Comparison of ENCODE assay signal across 19 cellular contexts in the genomic region with DNA sequence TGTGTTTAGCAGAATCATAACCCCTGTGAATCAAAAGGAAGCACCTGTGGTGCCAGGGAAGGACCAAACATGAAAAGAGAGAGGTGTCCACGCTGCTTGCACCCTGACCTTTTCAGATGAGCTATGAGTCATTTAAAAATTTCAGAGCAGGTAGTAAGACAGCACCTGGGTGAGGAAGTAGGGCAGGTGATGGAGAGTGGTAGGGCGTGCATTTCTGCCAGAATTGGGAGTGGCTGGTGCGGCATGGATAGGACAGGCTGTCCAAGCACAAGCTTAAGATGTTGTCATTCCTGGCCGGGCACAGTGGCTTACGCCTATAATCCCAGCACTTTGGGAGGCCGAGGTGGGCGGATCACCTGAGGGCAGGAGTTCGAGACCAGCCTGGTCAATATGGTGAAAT. TPM values are rescaled to one million over a fixed set of nuclear protein-coding genes. Genes with fewer than 3 reads are reported as not detected.
A peak's percentile ranks its signal among the peaks of the same experiment; 100 is the strongest.
DNase-seq lines count a peak whose midpoint lies in the region; ATAC-seq and TF ChIP-seq lines count a peak whose summit lies in the region.
"Had no signal": no experiment of that assay in that cellular context is flagged by ENCODE, and none has a peak within 500 bp of the region (broad histone marks: within the 10 kb centered on the region; RNA-seq: fewer than 3 reads in every experiment).

No MANE protein-coding gene starts in this region.

- H3K9me3 ChIP-seq in mammary epithelial cell (replicated peaks; ENCODE audit: insufficient read depth, low read length), result no peaks in the 10 kb centered on the region
- H3K9me3 ChIP-seq in right cardiac atrium (ENCODE audit: control insufficient read depth, low read length), result no peaks in the 10 kb centered on the region
- H3K9me3 ChIP-seq in uterus, result no peaks in the 10 kb centered on the region
- no peaks in the 10 kb centered on the region for H3K9me3 ChIP-seq in naive thymus-derived CD4-positive, alpha-beta T cell (ENCODE audit: control insufficient read depth in 2 of 3, low read length in 3 of 3)

- H3K27ac Mint-ChIP-seq in MCF 10A (ENCODE audit: low read depth, unreplicated experiment), result no peak overlapping the region
- H3K27ac Mint-ChIP-seq in chondrocyte (ENCODE audit: unreplicated experiment), result peak overlapping the region; percentile 63
- no peak overlapping the region for H3K27ac Mint-ChIP-seq in naive thymus-derived CD4-positive, alpha-beta T cell
- H3K27ac Mint-ChIP-seq: CD4-positive, alpha-beta memory T cell had no signal

- in situ Hi-C loops in mammary epithelial cell (cut with MboI; ENCODE audit: low sequenced_read_pairs in 2 of 2), result no loop called here

- no TSS peak for BruUV-seq in MCF 10A (replicated peaks; lab: Mats Ljungman, UMichigan)
- no TSS peak for BruUV-seq in mammary epithelial cell (replicated peaks; lab: Mats Ljungman, UMichigan)

- H3K27me3 Mint-ChIP-seq in MCF 10A (ENCODE audit: insufficient read depth, unreplicated experiment) (no peaks in the 10 kb centered on the region), chondrocyte (ENCODE audit: low read depth) (no peaks in the 10 kb centered on the region)
- peaks cover 0 to 4% (median 0%) of the 10 kb centered on the region in 5 donors for H3K27me3 Mint-ChIP-seq in naive thymus-derived CD4-positive, alpha-beta T cell
- H3K27me3 Mint-ChIP-seq: CD4-positive, alpha-beta memory T cell had no signal

- POLR2A ChIA-PET in MCF 10A (lab: Yijun Ruan, JAX), result interaction anchor here (0.6 to 1.4 kb wide), 7 partner anchors 10 to 123 kb away, joined by 3 to 5 read pairs (median 3); no protein-coding TSS in a partner anchor
- POLR2A ChIA-PET in naive thymus-derived CD4-positive, alpha-beta T cell (lab: Charles Lee), result interaction anchor here (1.2 kb wide), 1 partner anchor 28 kb away, joined by 4 read pairs; no protein-coding TSS in a partner anchor

- intact Hi-C loops in MCF 10A (cut with micrococcal nuclease) (no loop called here), mammary epithelial cell (cut with micrococcal nuclease) (loop anchor here (5.0 kb wide), 2 partner anchors 34 to 46 kb away; partner anchors contain the start of gene NPAS2), right cardiac atrium (cut with DNase I) (no loop called here), uterus (cut with DNase I; ENCODE audit: low total_unique reads) (no loop called here)
- intact Hi-C loops in naive thymus-derived CD4-positive, alpha-beta T cell (cut with micrococcal nuclease), result no loop called here

- H3K4me3 ChIP-seq in mammary epithelial cell (replicated peaks in 1 of 3; ENCODE audit: insufficient read depth in 1 of 3, low read depth in 2 of 3, low read length in 3 of 3) (no peak overlapping the region), right cardiac atrium (ENCODE audit: low read length) (no peak overlapping the region), uterus (no peak overlapping the region)
- no peak overlapping the region for H3K4me3 ChIP-seq in naive thymus-derived CD4-positive, alpha-beta T cell (ENCODE audit: low read length)
- H3K4me3 ChIP-seq: K562 had no signal

- H3K36me3 ChIP-seq in mammary epithelial cell (ENCODE audit: insufficient read depth, low read length) (no peaks in the 10 kb centered on the region), uterus (no peaks in the 10 kb centered on the region)
- no peaks in the 10 kb centered on the region for H3K36me3 ChIP-seq in naive thymus-derived CD4-positive, alpha-beta T cell (ENCODE audit: control insufficient read depth in 2 of 3, insufficient read depth in 3 of 3, low read length in 3 of 3)

- H3K4me1 ChIP-seq in mammary epithelial cell (ENCODE audit: insufficient read depth, low read length), result no peaks in the 10 kb centered on the region
- H3K4me1 ChIP-seq in right cardiac atrium (ENCODE audit: control insufficient read depth, insufficient read depth, low read length), result peaks cover 11% of the 10 kb centered on the region
- H3K4me1 ChIP-seq in uterus, result no peaks in the 10 kb centered on the region
- no peaks in the 10 kb centered on the region for H3K4me1 ChIP-seq in naive thymus-derived CD4-positive, alpha-beta T cell (ENCODE audit: control insufficient read depth in 2 of 2, insufficient read depth in 2 of 2, low read length in 2 of 2)

- H3K27me3 ChIP-seq in mammary epithelial cell (ENCODE audit: insufficient read depth, low read length) (no peaks in the 10 kb centered on the region), right cardiac atrium (ENCODE audit: control insufficient read depth, insufficient read depth) (no peaks in the 10 kb centered on the region), uterus (no peaks in the 10 kb centered on the region)
- H3K27me3 ChIP-seq in naive thymus-derived CD4-positive, alpha-beta T cell (ENCODE audit: control insufficient read depth in 2 of 2, insufficient read depth in 2 of 2, low read length in 2 of 2), result no peaks in the 10 kb centered on the region

- no peak overlapping the region for H3K9ac ChIP-seq in mammary epithelial cell (ENCODE audit: insufficient read depth, low read length)

- peak; percentile 53 for DNase-seq in MCF 10A (ENCODE audit: unreplicated experiment)
- no peak for DNase-seq in mammary epithelial cell
- DNase-seq in chondrocyte (ENCODE audit: low spot score), result no peak
- DNase-seq in mucosa of gallbladder (ENCODE audit: low spot score), result peak; percentile 54
- no peak for DNase-seq in right cardiac atrium
- DNase-seq in uterus, result no peak
- DNase-seq in NCI-H226, result no peak
- DNase-seq in naive thymus-derived CD4-positive, alpha-beta T cell, result no peak
- DNase-seq: 8988T; CD4-positive, alpha-beta memory T cell; DND-41; GM23248; NCI-H1436 treated with DMSO at 0.1 percent for 48 hours; NCI-H2081; NCI-H2227 treated with DMSO at 0.1 percent for 48 hours; NCI-H524 treated with DMSO at 0.1 percent for 48 hours; SIG-M5 had no signal

- H4K20me1 ChIP-seq in mammary epithelial cell (ENCODE audit: insufficient read depth, low read length), result peaks cover 2% of the 10 kb centered on the region

- CTCF ChIA-PET in MCF 10A (lab: Yijun Ruan, JAX) (interaction anchor here (0.6 to 1.6 kb wide), 3 partner anchors 23 to 247 kb away, joined by 4 to 6 read pairs (median 5); no protein-coding TSS in a partner anchor), mammary epithelial cell (lab: Charles Lee; ENCODE audit: low non-redundant PET) (no interaction called here)
- CTCF ChIA-PET in naive thymus-derived CD4-positive, alpha-beta T cell (lab: Charles Lee), result no interaction called here

- H3K36me3 Mint-ChIP-seq in MCF 10A (ENCODE audit: insufficient read depth, unreplicated experiment) (no peaks in the 10 kb centered on the region), chondrocyte (ENCODE audit: low read depth) (no peaks in the 10 kb centered on the region)
- peaks cover 0 to 6% (median under 1%) of the 10 kb centered on the region in 5 donors for H3K36me3 Mint-ChIP-seq in naive thymus-derived CD4-positive, alpha-beta T cell
- H3K36me3 Mint-ChIP-seq: CD4-positive, alpha-beta memory T cell had no signal

- peaks cover 88% of the 10 kb centered on the region for H3K79me2 ChIP-seq in mammary epithelial cell (ENCODE audit: insufficient read depth, low read length)

- no peak overlapping the region for H2AFZ ChIP-seq in mammary epithelial cell (ENCODE audit: low read depth, low read length)

- TF ChIP-seq POLR2A in uterus (IDR thresholded peaks at IDR 0.05), result no peak

- 92% methylated on average over 6 of the region's 8 CpGs for WGBS in mammary epithelial cell (ENCODE audit: low coverage, missing lambda C conversion rate)
- 94% methylated on average over 8 of the region's 8 CpGs for WGBS in right cardiac atrium

- dilution Hi-C loops in mammary epithelial cell (cut with HindIII; ENCODE audit: low sequenced_read_pairs), result no loop called here

- H3K4me3 Mint-ChIP-seq in MCF 10A (ENCODE audit: unreplicated experiment) (no peak overlapping the region), chondrocyte (ENCODE audit: unreplicated experiment) (no peak overlapping the region)
- H3K4me3 Mint-ChIP-seq in naive thymus-derived CD4-positive, alpha-beta T cell, result no peak overlapping the region
- H3K4me3 Mint-ChIP-seq: CD4-positive, alpha-beta memory T cell had no signal

- H3K9me3 Mint-ChIP-seq in MCF 10A (ENCODE audit: unreplicated experiment) (no peaks in the 10 kb centered on the region), chondrocyte (ENCODE audit: low read depth) (no peaks in the 10 kb centered on the region)
- H3K9me3 Mint-ChIP-seq in naive thymus-derived CD4-positive, alpha-beta T cell, result no peaks in the 10 kb centered on the region
- H3K9me3 Mint-ChIP-seq: CD4-positive, alpha-beta memory T cell had no signal

- no peak for TF ChIP-seq CTCF in MCF 10A (IDR thresholded peaks at IDR 0.05; ENCODE audit: unreplicated experiment)
- no peak for TF ChIP-seq CTCF in mammary epithelial cell (conservative IDR thresholded peaks at IDR 0.05 in 1 of 2, IDR thresholded peaks at IDR 0.05 in 1 of 2; ENCODE audit: extremely low read depth in 1 of 2, insufficient read depth in 1 of 2, low read depth in 1 of 2, low read length in 2 of 2)
- TF ChIP-seq CTCF in chondrocyte (IDR thresholded peaks at IDR 0.05), result no peak
- TF ChIP-seq CTCF in uterus (IDR thresholded peaks at IDR 0.05), result no peak

- no peak overlapping the region for H3K4me2 ChIP-seq in mammary epithelial cell (ENCODE audit: insufficient read depth, low read depth, low read length)

- H3K27ac ChIP-seq in mammary epithelial cell (ENCODE audit: insufficient read depth, low read depth, low read length) (no peak overlapping the region), right cardiac atrium (ENCODE audit: low read length) (no peak overlapping the region), uterus (no peak overlapping the region)
- H3K27ac ChIP-seq in naive thymus-derived CD4-positive, alpha-beta T cell (ENCODE audit: low read depth, low read length), result no peak overlapping the region
- H3K27ac ChIP-seq: HL-60 had no signal

- H3K4me1 Mint-ChIP-seq in MCF 10A (ENCODE audit: insufficient read depth, unreplicated experiment), result peaks cover 5% of the 10 kb centered on the region
- peaks cover 36% of the 10 kb centered on the region for H3K4me1 Mint-ChIP-seq in chondrocyte (ENCODE audit: low read depth)
- H3K4me1 Mint-ChIP-seq in naive thymus-derived CD4-positive, alpha-beta T cell, result peaks cover 4 to 26% (median 11%) of the 10 kb centered on the region in 7 donors
- H3K4me1 Mint-ChIP-seq: CD4-positive, alpha-beta memory T cell had no signal

- no peak for ATAC-seq in right cardiac atrium
- no peak for ATAC-seq in naive thymus-derived CD4-positive, alpha-beta T cell
- ATAC-seq: K562 had no signal

RNA-seq across cellular contexts. Expression of gene NPAS2, which starts 36.8 kb away (rescaled TPM):
- total RNA-seq in MCF 10A (2022) (12.3 and 16.4 TPM in 2 replicates), mammary epithelial cell (100 to 1,000 TPM in 1 of 2 donors, 10 to 100 TPM in 1; 81.3 to 116 TPM), chondrocyte (21.7 to 25.6 TPM (median 24.0 TPM) in 3 replicates), mucosa of gallbladder (47.4 TPM), right cardiac atrium (10 to 100 TPM; 39.1 to 53.4 (median 43.3) TPM), uterus (10 to 100 TPM in 3 of 4 donors, 1 to 10 TPM in 1; 5.6 to 66.5 (median 24.9) TPM)
- polyA plus RNA-seq in mammary epithelial cell (50.5 TPM), right cardiac atrium (36.8 TPM)
- 128 TPM for polyA minus RNA-seq in mammary epithelial cell
- 10 to 100 TPM in 2 of 5 experiments, 1 to 10 TPM in 3; 2.7 to 15.0 (median 8.9) TPM for total RNA-seq in naive thymus-derived CD4-positive, alpha-beta T cell
- polyA plus RNA-seq in naive thymus-derived CD4-positive, alpha-beta T cell, result 1 to 10 TPM; 1.2 to 8.3 TPM

Comparison
In these comparisons a context has a peak if more than half of its experiments do, and no peak if none do; other contexts are left out.
1. DNase-seq: peak in MCF 10A (single experiment) and mucosa of gallbladder (single experiment); none in mammary epithelial cell (single experiment), chondrocyte (single experiment), right cardiac atrium (0 of 3), uterus (0 of 2), NCI-H226 (single experiment) and naive thymus-derived CD4-positive, alpha-beta T cell (0 of 9).